In the genomic region with DNA sequence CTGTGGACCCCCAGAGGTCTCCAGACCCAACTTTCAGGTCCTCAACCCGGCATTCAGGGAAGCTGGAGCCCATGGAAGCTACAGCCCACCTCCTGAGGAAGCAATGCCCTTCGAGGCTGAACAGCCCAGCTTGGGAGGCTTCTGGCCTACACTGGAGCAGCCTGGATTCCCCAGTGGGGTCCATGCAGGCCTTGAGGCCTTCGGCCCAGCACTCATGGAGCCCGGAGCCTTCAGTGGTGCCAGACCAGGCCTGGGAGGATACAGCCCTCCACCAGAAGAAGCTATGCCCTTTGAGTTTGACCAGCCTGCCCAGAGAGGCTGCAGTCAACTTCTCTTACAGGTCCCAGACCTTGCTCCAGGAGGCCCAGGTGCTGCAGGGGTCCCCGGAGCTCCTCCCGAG, we compare ENCODE assay signal across 24 cellular contexts. TPM values are rescaled to one million over a fixed set of nuclear protein-coding genes. Genes with fewer than 3 reads are reported as not detected.
"Had no signal": no experiment of that assay in that cellular context is flagged by ENCODE, and none has a peak within 500 bp of the region (broad histone marks: within the 10 kb centered on the region; RNA-seq: fewer than 3 reads in every experiment).

No MANE protein-coding gene starts in this region.

- H3K27ac Mint-ChIP-seq: activated CD8-positive, alpha-beta T cell treated with anti-CD3 and anti-CD28 coated beads, Interleukin-2, amount 10 ng/mL, durations not matched to agents 7 days and 5 days; activated naive CD8-positive, alpha-beta T cell treated with anti-CD3 and anti-CD28 coated beads, Interleukin-2, amount 50 U/mL, for 24 hours; activated T-cell treated with anti-CD3 and anti-CD28 coated beads, Interleukin-2, amount 50 U/mL, for 24 hours; T-helper 2 cell treated with Interferon-gamma antibody and Interleukin-4, amounts not matched to agents 5 μg/mL and 100 μg/mL, for 36 hours had no signal

- H3K4me3 ChIP-seq: MG63, SJCRH30 had no signal

- H3K27ac ChIP-seq: Peyer's patch, RWPE1, SJCRH30, WERI-Rb-1 had no signal

- H3K9me3 ChIP-seq: MG63, Peyer's patch, SJCRH30, SK-N-SH had no signal

- H3K36me3 ChIP-seq: MG63, Peyer's patch, SJCRH30, WERI-Rb-1 had no signal

- DNase-seq: activated CD4-positive, alpha-beta T cell treated with anti-CD3 and anti-CD28 coated beads for 4 hours; activated CD8-positive, alpha-beta T cell treated with anti-CD3 and anti-CD28 coated beads, Interleukin-2, amount 10 ng/mL, durations not matched to agents 7 days and 5 days; activated effector memory CD4-positive, alpha-beta T cell treated with anti-CD3 and anti-CD28 coated beads, Interleukin-2, amount 50 U/mL, for 16 hours; activated naive CD4-positive, alpha-beta T cell treated with Interleukin-2 at 50 U/mL for 16 hours; activated naive CD8-positive, alpha-beta T cell treated with anti-CD3 and anti-CD28 coated beads, Interleukin-2, amount 50 U/mL, for 24 hours; activated T-cell treated with anti-CD3 and anti-CD28 coated beads, Interleukin-2, amount 50 U/mL, for 24 hours; MG63; NCI-H1105; NCI-H1436; NCI-H2029 treated with DMSO at 0.1 percent for 48 hours; NCI-H510A treated with DMSO at 0.1 percent for 48 hours; NK-92 treated with Interleukin-12 subunit alpha and Interleukin-12 subunit beta, amount 100 ng/mL, for 24 hours; Right ventricle myocardium superior; SJCRH30; T-helper 1 cell; WERI-Rb-1 had no signal

- H3K36me3 Mint-ChIP-seq: brain had no signal

- H3K9me3 Mint-ChIP-seq: activated naive CD4-positive, alpha-beta T cell treated with anti-CD3 and anti-CD28 coated beads, Interleukin-2, amount 50 U/mL, for 72 hours; activated naive CD8-positive, alpha-beta T cell treated with anti-CD3 and anti-CD28 coated beads, Interleukin-2, amount 50 U/mL, for 24 hours; activated T-cell treated with anti-CD3 and anti-CD28 coated beads, Interleukin-2, amount 50 U/mL, for 24 hours; central memory CD8-positive, alpha-beta T cell; T-helper 2 cell treated with Interferon-gamma antibody and Interleukin-4, amounts not matched to agents 5 μg/mL and 100 μg/mL, for 36 hours had no signal

- H3K4me1 ChIP-seq: SJCRH30 had no signal

- H3K9ac ChIP-seq: SK-N-SH had no signal

- H3K4me2 ChIP-seq: SK-N-SH had no signal

- ATAC-seq: activated CD4-positive, CD25-positive, alpha-beta regulatory T cell treated with anti-CD3 and anti-CD28 coated beads, Interleukin-2, amount 50 U/mL, for 24 hours; activated naive CD8-positive, alpha-beta T cell treated with anti-CD3 and anti-CD28 coated beads, Interleukin-2, amount 50 U/mL, for 24 hours had no signal

RNA-seq across cellular contexts. Expression of a gene that starts 2.8 kb away (rescaled TPM):
- total RNA-seq: SJCRH30 had no signal
